In the genomic region with DNA sequence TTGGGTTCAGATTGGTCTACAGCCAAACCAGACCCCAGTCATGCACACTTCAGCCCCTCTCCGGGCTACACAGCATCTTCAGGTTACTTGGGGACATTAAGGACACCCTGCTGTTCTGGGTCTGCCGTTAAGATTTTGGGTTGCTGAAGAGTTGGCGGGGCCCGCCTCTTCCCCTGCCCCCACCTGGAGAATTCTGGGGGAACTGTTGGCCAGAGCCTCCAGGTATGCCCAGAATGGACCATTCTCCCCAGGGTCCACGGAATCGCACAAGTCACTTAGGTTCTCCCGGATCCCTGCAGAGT, we compare ENCODE assay signal across 7 cellular contexts. TPM values are rescaled to one million over a fixed set of nuclear protein-coding genes. Genes with fewer than 3 reads are reported as not detected.
A peak's percentile ranks its signal among the peaks of the same experiment; 100 is the strongest.
DNase-seq lines count a peak whose midpoint lies in the region; ATAC-seq, FAIRE-seq and TF ChIP-seq lines count a peak whose summit lies in the region.
"Had no signal": no experiment of that assay in that cellular context is flagged by ENCODE, and none has a peak within 500 bp of the region (broad histone marks: within the 10 kb centered on the region; RNA-seq: fewer than 3 reads in every experiment).

No MANE protein-coding gene starts in this region.

- H3K27ac Mint-ChIP-seq in T-helper 1 cell treated with Interleukin-12 subunit alpha and Interleukin-12 subunit beta and Interleukin-4 antibody, amounts not matched to agents 30 μg/mL and 1 μg/mL, for 36 hours, result no peak overlapping the region

- peaks cover 1% of the 10 kb centered on the region for H3K4me1 Mint-ChIP-seq in T-helper 1 cell treated with Interleukin-12 subunit alpha and Interleukin-12 subunit beta and Interleukin-4 antibody, amounts not matched to agents 30 μg/mL and 1 μg/mL, for 36 hours (ENCODE audit: low read depth)

- no peak for DNase-seq in T-helper 1 cell
- no peak for DNase-seq in H1 (ENCODE audit: low read depth in 1 of 2, low spot score in 2 of 2)
- DNase-seq in spleen, result no peak
- DNase-seq in body of pancreas, result no peak

- H3K9me3 Mint-ChIP-seq in T-helper 1 cell treated with Interleukin-12 subunit alpha and Interleukin-12 subunit beta and Interleukin-4 antibody, amounts not matched to agents 30 μg/mL and 1 μg/mL, for 36 hours, result no peaks in the 10 kb centered on the region

- H3K79me1 ChIP-seq in H1 (ENCODE audit: low read depth, low read length), result peaks cover 9% of the 10 kb centered on the region

- WGBS in H1 (ENCODE audit: extremely low coverage in 1 of 2, insufficient coverage in 1 of 2, insufficient read length in 1 of 2, insufficient replicate concordance in 2 of 2, low coverage in 1 of 2, low lambda C conversion rate in 2 of 2, missing lambda C conversion rate in 1 of 2), 2 experiments, result 8% methylated on average over 7 of the region's 7 CpGs; no CpG with 5 or more reads in 1 of the 2 experiments
- 18 to 33% (median 26%) methylated on average over 7 of the region's 7 CpGs for WGBS in spleen, 5 donors
- WGBS in body of pancreas, 2 donors, result 28 to 73% methylated on average over 4 to 7 of the region's 7 CpGs

- H2BK12ac ChIP-seq in H1 (ENCODE audit: low read depth, low read length), result no peak overlapping the region

- 0 out of 2 replicates have a peak overlapping the region, but pooled peaks have one; percentile 38 for H3K18ac ChIP-seq in H1 (ENCODE audit: extremely low read depth, low read length)

- H3K79me2 ChIP-seq in H1 (ENCODE audit: control insufficient read depth in 1 of 2, insufficient read depth in 2 of 2, low read length in 2 of 2), result peaks cover 12 to 40% of the 10 kb centered on the region in 2 experiments

- H3K27me3 Mint-ChIP-seq in T-helper 1 cell treated with Interleukin-12 subunit alpha and Interleukin-12 subunit beta and Interleukin-4 antibody, amounts not matched to agents 30 μg/mL and 1 μg/mL, for 36 hours (ENCODE audit: low read depth), result peaks cover 39% of the 10 kb centered on the region

- CTCF ChIA-PET in H1 (lab: Charles Lee; ENCODE audit: partially characterized antibody), result interaction anchor here (1.0 to 4.8 kb wide), 7 partner anchors 14 to 68 kb away, joined by 3 to 40 read pairs (median 16); a partner anchor contains a TSS

- no peak for FAIRE-seq in H1 (lab: Jason Lieb, UNC)
- FAIRE-seq: islet of Langerhans had no signal

- no peak for TF ChIP-seq RAD21 in H1 (IDR thresholded peaks at IDR 0.05 in 1 of 2, conservative IDR thresholded peaks at IDR 0.05 in 1 of 2; ENCODE audit: low read depth in 2 of 2, low read length in 2 of 2)

- H3K27me3 ChIP-seq in H1 (replicated peaks in 1 of 4; ENCODE audit: control insufficient read depth in 3 of 4, extremely low read depth in 1 of 4, insufficient read depth in 3 of 4, low read length in 3 of 4) (0 out of 7 replicates have a peak, but pooled peaks cover 0 to 2% (median 0%) of the 10 kb centered on the region in 4 experiments), spleen (replicated peaks in 1 of 7) (peaks cover 0 to 30% (median 18%) of the 10 kb centered on the region in 7 donors), body of pancreas (no peaks in the 10 kb centered on the region)

- peak overlapping the region; percentile 45 for H4K91ac ChIP-seq in H1 (replicated peaks; ENCODE audit: insufficient read length, low read length)

- no peak for TF ChIP-seq EP300 in H1 (IDR thresholded peaks at IDR 0.05; ENCODE audit: borderline replicate concordance in 1 of 2, low read depth in 2 of 2, low read length in 2 of 2)

- H3K23ac ChIP-seq in H1 (ENCODE audit: insufficient read length), result no peak overlapping the region

- H2BK5ac ChIP-seq in H1 (ENCODE audit: low read depth, low read length), result peak overlapping the region; percentile 78; the same call in 1 of the 2 replicates

- 0 out of 2 replicates have a peak overlapping the region, but pooled peaks have one; percentile 93 for H2BK20ac ChIP-seq in H1 (ENCODE audit: low read length)

- peak overlapping the region; percentile 93 for H2BK120ac ChIP-seq in H1 (replicated peaks; ENCODE audit: low read depth, low read length)

- H3K36me3 Mint-ChIP-seq in T-helper 1 cell treated with Interleukin-12 subunit alpha and Interleukin-12 subunit beta and Interleukin-4 antibody, amounts not matched to agents 30 μg/mL and 1 μg/mL, for 36 hours (ENCODE audit: low read depth), result peaks cover 3% of the 10 kb centered on the region

- H2AK5ac ChIP-seq in H1 (ENCODE audit: low read depth, low read length), result peak overlapping the region; percentile 5; the same call in 1 of the 2 replicates

- POLR2A ChIA-PET in H1 (lab: Charles Lee; ENCODE audit: partially characterized antibody), result interaction anchor here (0.8 to 5.0 kb wide), 16 partner anchors 9 to 146 kb away, joined by 3 to 43 read pairs (median 10); a partner anchor contains a TSS

- H3K27ac ChIP-seq in H1 (ENCODE audit: low read depth, low read length), result no peak overlapping the region
- H3K27ac ChIP-seq in spleen, result peak overlapping the region in 7 of 8 donors; percentile 43 to 83 (median 61)
- H3K27ac ChIP-seq in body of pancreas, result peak overlapping the region in 2 of 4 donors; percentile 47 to 50

- TF ChIP-seq CTCF in H1 (IDR thresholded peaks at IDR 0.05; ENCODE audit: control extremely low read depth in 1 of 3, insufficient read depth in 1 of 3, low read depth in 1 of 3, low read length in 3 of 3) (no peak), spleen (IDR thresholded peaks at IDR 0.05 in 8 of 11, conservative IDR thresholded peaks at IDR 0.05 in 3 of 11) (no peak), body of pancreas (IDR thresholded peaks at IDR 0.05) (no peak)

- H4K8ac ChIP-seq in H1 (ENCODE audit: extremely low read depth, insufficient read depth, low read length), result no peak overlapping the region

- H3K9ac ChIP-seq in H1 (replicated peaks in 1 of 4; ENCODE audit: extremely low read depth in 1 of 4, low read depth in 3 of 4, low read length in 3 of 4), result no peak overlapping the region; a peak in 1 of 7 replicates

- H3K4me3 ChIP-seq in H1 (ENCODE audit: extremely low read depth in 1 of 4, insufficient read depth in 2 of 4, low read depth in 3 of 4, low read length in 4 of 4), result peak overlapping the region; percentile 34 to 79 (median 63); a peak in 7 of 8 replicates
- H3K4me3 ChIP-seq in spleen, result peak overlapping the region in 5 of 8 donors; percentile 16 to 72 (median 55)
- H3K4me3 ChIP-seq in body of pancreas, result no peak overlapping the region

- peak overlapping the region; percentile 25 for H3K4me3 Mint-ChIP-seq in T-helper 1 cell treated with Interleukin-12 subunit alpha and Interleukin-12 subunit beta and Interleukin-4 antibody, amounts not matched to agents 30 μg/mL and 1 μg/mL, for 36 hours

- no peak overlapping the region for H3K4ac ChIP-seq in H1 (replicated peaks; ENCODE audit: insufficient read length, low read depth, low read length)

- H3K56ac ChIP-seq in H1 (replicated peaks; ENCODE audit: insufficient read length, low read depth, low read length), result no peak overlapping the region

- H3K14ac ChIP-seq in H1 (ENCODE audit: insufficient read length), result no peak overlapping the region

- H3K23me2 ChIP-seq in H1 (ENCODE audit: low read depth, low read length), result peaks cover 10% of the 10 kb centered on the region; the same call in 1 of the 2 replicates

- TF ChIP-seq POLR2A in H1 (IDR thresholded peaks at IDR 0.05; ENCODE audit: control extremely low read depth in 1 of 2, low read depth in 2 of 2, low read length in 2 of 2), result no peak; a peak in 1 of 3 replicates
- no peak for TF ChIP-seq POLR2A in spleen (IDR thresholded peaks at IDR 0.05)
- TF ChIP-seq POLR2A in body of pancreas (IDR thresholded peaks at IDR 0.05), result no peak

- ATAC-seq in HG03354 (IDR thresholded peaks at IDR 0.05; ENCODE audit: poor library complexity, severe bottlenecking, unreplicated experiment) (no peak), body of pancreas (no peak)

- H3K4me1 ChIP-seq in H1 (replicated peaks in 1 of 4; ENCODE audit: control insufficient read depth in 3 of 4, insufficient read depth in 4 of 4, low read length in 3 of 4) (peaks cover 6 to 17% (median 12%) of the 10 kb centered on the region in 4 experiments; a peak in 6 of 7 replicates), spleen (peaks cover 0 to 30% (median 19%) of the 10 kb centered on the region in 6 donors), body of pancreas (peaks cover 15% of the 10 kb centered on the region)

- intact Hi-C loops in spleen (cut with DNase I; ENCODE audit: low total_unique reads), result no loop called here
- intact Hi-C loops in body of pancreas (cut with DNase I), result no loop called here

- H4K5ac ChIP-seq in H1 (ENCODE audit: insufficient read length, low read depth, low read length), result peak overlapping the region; percentile 15

- no peak overlapping the region; the same call in 1 of the 2 replicates for H2AFZ ChIP-seq in H1 (ENCODE audit: low read length)

- H3K36me3 ChIP-seq in H1 (ENCODE audit: control insufficient read depth in 2 of 4, insufficient read depth in 4 of 4, low read length in 3 of 4) (peaks cover 0 to 2% (median 0%) of the 10 kb centered on the region in 4 experiments; a peak in 2 of 8 replicates), spleen (peaks cover 0 to 46% (median 20%) of the 10 kb centered on the region in 6 donors), body of pancreas (replicated peaks in 1 of 2; ENCODE audit: insufficient read depth in 1 of 2, low read depth in 2 of 2) (peaks cover 0 to 3% of the 10 kb centered on the region in 2 donors)

- peaks cover 7 to 12% of the 10 kb centered on the region in 2 experiments for H4K20me1 ChIP-seq in H1 (replicated peaks in 1 of 2; ENCODE audit: control insufficient read depth in 1 of 2, insufficient read depth in 2 of 2, low read length in 2 of 2)

- peak overlapping the region; percentile 68 to 76 for H3K4me2 ChIP-seq in H1 (ENCODE audit: insufficient read depth in 1 of 2, low read depth in 2 of 2, low read length in 2 of 2)

- no peak overlapping the region for H2BK15ac ChIP-seq in H1 (ENCODE audit: low read length)

- H3K9me3 ChIP-seq in H1 (ENCODE audit: insufficient read depth in 2 of 2, low read depth in 1 of 2, low read length in 1 of 2) (no peaks in the 10 kb centered on the region), spleen (no peaks in the 10 kb centered on the region), body of pancreas (no peaks in the 10 kb centered on the region)

RNA-seq across cellular contexts. Expression of a gene that starts 0.4 kb away (rescaled TPM):
- total RNA-seq in H1 (2021; fragmentation: NEBNext Ultra II Directional; extraction: Animal tissue kit (Norgen Biotek cat#: 25700)), result 130 and 138 TPM in 2 replicates
- polyA plus RNA-seq in H1 (2011; rRNA removed) (110 and 133 TPM in 2 replicates), spleen (10 to 100 TPM in 1 of 3 donors, 1 to 10 TPM in 2; 6.0 to 13.0 (median 8.7) TPM)
- 105 TPM for polyA plus RNA-seq in H1 (2011; cell fraction: cytosol; rRNA removed)
- 256 TPM for polyA plus RNA-seq in H1 (2011; cell fraction: nucleus; rRNA removed)
- 146 to 167 TPM (median 153 TPM) in 4 replicates for polyA plus RNA-seq in H1 (2012, experiment 1 of 2)
- polyA plus RNA-seq in H1 (2012, experiment 2 of 2), result 166 TPM
- polyA plus RNA-seq in H1 (2013, experiment 1 of 2), result 111 TPM
- 96.7 TPM for polyA plus RNA-seq in H1 (2013, experiment 2 of 2)
- polyA minus RNA-seq in H1 (2011; rRNA and poly(A)+ RNA removed), result 151 and 164 TPM in 2 replicates
- polyA minus RNA-seq in H1 (2011; cell fraction: cytosol; rRNA and poly(A)+ RNA removed), result 99.5 TPM
- polyA minus RNA-seq in H1 (2011; cell fraction: nucleus; rRNA and poly(A)+ RNA removed), result 99.6 TPM
- total RNA-seq in spleen (10 to 100 TPM; 20.4 to 66.4 (median 35.1) TPM), body of pancreas (10 to 100 TPM; 26.4 to 28.0 TPM)

RNA-seq across cellular contexts. Expression of a gene that starts 16.3 kb away (rescaled TPM):
- 27.7 and 28.5 TPM in 2 replicates for total RNA-seq in H1 (2021; fragmentation: NEBNext Ultra II Directional; extraction: Animal tissue kit (Norgen Biotek cat#: 25700))
- polyA plus RNA-seq in H1 (2011; rRNA removed) (15.7 and 23.8 TPM in 2 replicates), spleen (10 to 100 TPM; 13.2 to 20.0 (median 19.2) TPM)
- 23.5 TPM for polyA plus RNA-seq in H1 (2011; cell fraction: cytosol; rRNA removed)
- 63.1 TPM for polyA plus RNA-seq in H1 (2011; cell fraction: nucleus; rRNA removed)
- polyA plus RNA-seq in H1 (2012, experiment 1 of 2), result 17.2 to 26.8 TPM (median 26.2 TPM) in 4 replicates
- polyA plus RNA-seq in H1 (2012, experiment 2 of 2), result 20.2 TPM
- 14.9 TPM for polyA plus RNA-seq in H1 (2013, experiment 1 of 2)
- 13.6 TPM for polyA plus RNA-seq in H1 (2013, experiment 2 of 2)
- polyA minus RNA-seq in H1 (2011; rRNA and poly(A)+ RNA removed), result 17.6 and 19.2 TPM in 2 replicates
- polyA minus RNA-seq in H1 (2011; cell fraction: cytosol; rRNA and poly(A)+ RNA removed), result 9.5 TPM
- polyA minus RNA-seq in H1 (2011; cell fraction: nucleus; rRNA and poly(A)+ RNA removed), result 20.0 TPM
- total RNA-seq in spleen (10 to 100 TPM; 19.6 to 27.0 (median 21.5) TPM), body of pancreas (10 to 100 TPM; 19.8 to 33.5 TPM)

RNA-seq across cellular contexts. Expression of a gene that starts 16.5 kb away (rescaled TPM):
- total RNA-seq in H1 (2021; fragmentation: NEBNext Ultra II Directional; extraction: Animal tissue kit (Norgen Biotek cat#: 25700)), result 97.7 and 99.9 TPM in 2 replicates
- 58.7 and 61.0 TPM in 2 replicates for polyA plus RNA-seq in H1 (2011; rRNA removed)
- 50.1 TPM for polyA plus RNA-seq in H1 (2011; cell fraction: cytosol; rRNA removed)
- polyA plus RNA-seq in H1 (2011; cell fraction: nucleus; rRNA removed), result 62.3 TPM
- 74.9 to 127 TPM (median 111 TPM) in 4 replicates for polyA plus RNA-seq in H1 (2012, experiment 1 of 2)
- 83.0 TPM for polyA plus RNA-seq in H1 (2012, experiment 2 of 2)
- 66.2 TPM for polyA plus RNA-seq in H1 (2013, experiment 1 of 2)
- 61.9 TPM for polyA plus RNA-seq in H1 (2013, experiment 2 of 2)
- 34.6 and 36.2 TPM in 2 replicates for polyA minus RNA-seq in H1 (2011; rRNA and poly(A)+ RNA removed)
- 37.5 TPM for polyA minus RNA-seq in H1 (2011; cell fraction: cytosol; rRNA and poly(A)+ RNA removed)
- 16.5 TPM for polyA minus RNA-seq in H1 (2011; cell fraction: nucleus; rRNA and poly(A)+ RNA removed)
- 10 to 100 TPM; 11.0 to 43.4 (median 31.0) TPM for total RNA-seq in spleen
- 10 to 100 TPM; 47.9 to 53.9 (median 52.7) TPM for polyA plus RNA-seq in spleen
- 10 to 100 TPM; 13.5 to 15.2 TPM for total RNA-seq in body of pancreas

RNA-seq across cellular contexts. Expression of a gene that starts 22.1 kb away (rescaled TPM):
- 10.8 and 11.4 TPM in 2 replicates for total RNA-seq in H1 (2021; fragmentation: NEBNext Ultra II Directional; extraction: Animal tissue kit (Norgen Biotek cat#: 25700))
- polyA plus RNA-seq in H1 (2011; rRNA removed) (15.0 and 19.1 TPM in 2 replicates), spleen (1 to 10 TPM; 3.6 to 7.7 (median 4.9) TPM)
- polyA plus RNA-seq in H1 (2011; cell fraction: cytosol; rRNA removed), result 20.6 TPM
- 75.9 TPM for polyA plus RNA-seq in H1 (2011; cell fraction: nucleus; rRNA removed)
- 11.1 to 16.5 TPM (median 14.8 TPM) in 4 replicates for polyA plus RNA-seq in H1 (2012, experiment 1 of 2)
- polyA plus RNA-seq in H1 (2012, experiment 2 of 2), result 11.6 TPM
- polyA plus RNA-seq in H1 (2013, experiment 1 of 2), result 6.7 TPM
- polyA plus RNA-seq in H1 (2013, experiment 2 of 2), result 6.2 TPM
- polyA minus RNA-seq in H1 (2011; rRNA and poly(A)+ RNA removed), result 25.3 and 26.4 TPM in 2 replicates
- polyA minus RNA-seq in H1 (2011; cell fraction: cytosol; rRNA and poly(A)+ RNA removed), result 11.2 TPM
- polyA minus RNA-seq in H1 (2011; cell fraction: nucleus; rRNA and poly(A)+ RNA removed), result 24.7 TPM
- total RNA-seq in spleen (10 to 100 TPM; 11.8 to 23.1 (median 13.7) TPM), body of pancreas (10 to 100 TPM; 16.3 to 24.4 TPM)

RNA-seq across cellular contexts. Expression of a gene that starts 54.3 kb away (rescaled TPM):
- 89.6 and 92.3 TPM in 2 replicates for total RNA-seq in H1 (2021; fragmentation: NEBNext Ultra II Directional; extraction: Animal tissue kit (Norgen Biotek cat#: 25700))
- polyA plus RNA-seq in H1 (2011; rRNA removed) (20.6 and 33.9 TPM in 2 replicates), spleen (10 to 100 TPM; 32.0 to 39.5 (median 32.3) TPM)
- polyA plus RNA-seq in H1 (2011; cell fraction: cytosol; rRNA removed), result 48.7 TPM
- 32.2 TPM for polyA plus RNA-seq in H1 (2011; cell fraction: nucleus; rRNA removed)
- polyA plus RNA-seq in H1 (2012, experiment 1 of 2), result 88.5 to 96.8 TPM (median 92.1 TPM) in 4 replicates
- 53.2 TPM for polyA plus RNA-seq in H1 (2012, experiment 2 of 2)
- polyA plus RNA-seq in H1 (2013, experiment 1 of 2), result 85.3 TPM
- polyA plus RNA-seq in H1 (2013, experiment 2 of 2), result 82.7 TPM
- 51.2 and 56.1 TPM in 2 replicates for polyA minus RNA-seq in H1 (2011; rRNA and poly(A)+ RNA removed)
- polyA minus RNA-seq in H1 (2011; cell fraction: cytosol; rRNA and poly(A)+ RNA removed), result 22.2 TPM
- polyA minus RNA-seq in H1 (2011; cell fraction: nucleus; rRNA and poly(A)+ RNA removed), result 29.4 TPM
- total RNA-seq in spleen (10 to 100 TPM; 34.9 to 63.4 (median 43.8) TPM), body of pancreas (10 to 100 TPM; 28.3 to 29.7 TPM)

Comparison
In these comparisons a context has a peak if more than half of its experiments do, and no peak if none do; other contexts are left out.
1. H3K4me3 ChIP-seq: peak in H1 (4 of 4) and spleen (5 of 8); none in body of pancreas (0 of 2).